ENCODE assay signal across 9 cellular contexts in genomic region chr2:85325466-85325811, GRCh38. TPM values are rescaled to one million over a fixed set of nuclear protein-coding genes. Genes with fewer than 3 reads are reported as not detected.
DNase-seq lines count a peak whose midpoint lies in the region; ATAC-seq and TF ChIP-seq lines count a peak whose summit lies in the region.
"Had no signal": no experiment of that assay in that cellular context is flagged by ENCODE, and none has a peak within 500 bp of the region (broad histone marks: within the 10 kb centered on the region; RNA-seq: fewer than 3 reads in every experiment).

No MANE protein-coding gene starts in this region.

- peak overlapping the region; percentile 95 to 98 for H3K9ac ChIP-seq in mucosa of rectum (ENCODE audit: low read depth in 1 of 2, low read length in 2 of 2)

- no peaks in the 10 kb centered on the region for H3K9me3 ChIP-seq in heart left ventricle
- no peaks in the 10 kb centered on the region for H3K9me3 ChIP-seq in body of pancreas
- H3K9me3 ChIP-seq in mucosa of rectum (ENCODE audit: control insufficient read depth in 2 of 2, low read length in 2 of 2): no peaks in the 10 kb centered on the region

- H3K4me1 ChIP-seq in heart left ventricle: peaks cover 2 to 70% (median 49%) of the 10 kb centered on the region in 12 donors
- H3K4me1 ChIP-seq in body of pancreas: peaks cover 50% of the 10 kb centered on the region
- peaks cover 32 to 39% of the 10 kb centered on the region in 2 donors for H3K4me1 ChIP-seq in mucosa of rectum (ENCODE audit: control insufficient read depth in 2 of 2, insufficient read depth in 2 of 2, low read length in 2 of 2)
- H3K4me1 ChIP-seq in urinary bladder (ENCODE audit: insufficient read depth): peaks cover 2% of the 10 kb centered on the region

- H3K27me3 ChIP-seq in heart left ventricle: no peaks in the 10 kb centered on the region
- H3K27me3 ChIP-seq in body of pancreas: no peaks in the 10 kb centered on the region
- H3K27me3 ChIP-seq in mucosa of rectum (ENCODE audit: control insufficient read depth in 2 of 2, insufficient read depth in 2 of 2, low read length in 2 of 2): no peaks in the 10 kb centered on the region

- H3K27ac ChIP-seq in heart left ventricle (peak overlapping the region in 3 of 12 donors; percentile 20 to 99 (median 95)), body of pancreas (peak overlapping the region in 3 of 4 donors; percentile 59 to 98 (median 93)), mucosa of rectum (ENCODE audit: low read depth in 2 of 2, low read length in 2 of 2) (peak overlapping the region; percentile 28 to 53), urinary bladder (ENCODE audit: low read depth) (no peak overlapping the region)

- peak overlapping the region; percentile 45 to 88 (median 76) for H3K4me3 ChIP-seq in heart left ventricle
- H3K4me3 ChIP-seq in body of pancreas: peak overlapping the region in 1 of 2 donors; percentile 72
- H3K4me3 ChIP-seq in mucosa of rectum (ENCODE audit: low read length in 2 of 2): peak overlapping the region; percentile 99
- H3K4me3 ChIP-seq in urinary bladder (ENCODE audit: low read depth, low read length): peak overlapping the region; percentile 14

- H3K36me3 ChIP-seq in heart left ventricle (peaks cover 0 to 62% (median 47%) of the 10 kb centered on the region in 9 donors), body of pancreas (replicated peaks in 1 of 2; ENCODE audit: insufficient read depth in 1 of 2, low read depth in 2 of 2) (peaks cover 0 to 10% of the 10 kb centered on the region in 2 donors), mucosa of rectum (ENCODE audit: control insufficient read depth in 2 of 2, insufficient read depth in 2 of 2, low read length in 2 of 2) (peaks cover 40% of the 10 kb centered on the region in 2 donors), urinary bladder (ENCODE audit: insufficient read depth) (no peaks in the 10 kb centered on the region)

- TF ChIP-seq POLR2A in heart left ventricle (IDR thresholded peaks at IDR 0.05): no peak
- TF ChIP-seq POLR2A in body of pancreas (IDR thresholded peaks at IDR 0.05): no peak

- no peak for TF ChIP-seq CTCF in heart left ventricle (IDR thresholded peaks at IDR 0.05)
- no peak for TF ChIP-seq CTCF in body of pancreas (IDR thresholded peaks at IDR 0.05)

- DNase-seq in heart left ventricle (no peak), left cardiac atrium (no peak), body of pancreas (no peak), iPS-NIHi11 (ENCODE audit: low spot score) (no peak)
- DNase-seq: stimulated activated CD4-positive, alpha-beta T cell treated with anti-CD3 and anti-CD28 coated beads, Interleukin-2, amount 100 ng/mL, for 48 hours had no signal

- ATAC-seq in heart left ventricle: no peak
- ATAC-seq in left cardiac atrium: no peak
- ATAC-seq in body of pancreas: no peak
- ATAC-seq in GM21786 (IDR thresholded peaks at IDR 0.05; ENCODE audit: unreplicated experiment): no peak
- ATAC-seq in HG02798 (IDR thresholded peaks at IDR 0.05; ENCODE audit: poor library complexity, unreplicated experiment): no peak

- intact Hi-C loops in heart left ventricle (cut with DNase I) (no loop called here), left cardiac atrium (cut with DNase I) (no loop called here), body of pancreas (cut with DNase I) (no loop called here)

- 61 to 74% (median 66%) methylated on average over 9 of the region's 9 CpGs for WGBS in heart left ventricle, 4 donors
- 56 to 59% methylated on average over 8 to 9 of the region's 9 CpGs for WGBS in body of pancreas, 2 donors
- WGBS in urinary bladder: 61% methylated on average over 9 of the region's 9 CpGs

RNA-seq across cellular contexts. Expression of gene TGOLN2, which starts 2.4 kb away (rescaled TPM):
- total RNA-seq in heart left ventricle (100 to 1,000 TPM in 2 of 9 donors, 10 to 100 TPM in 7; 70.7 to 130 (median 83.5) TPM), left cardiac atrium (10 to 100 TPM; 71.1 to 73.9 TPM), body of pancreas (10 to 100 TPM; 69.9 to 75.2 TPM), urinary bladder (58.7 TPM)
- polyA plus RNA-seq in heart left ventricle (10 to 100 TPM; 15.5 to 57.3 TPM), urinary bladder (81.0 TPM)

RNA-seq across cellular contexts. Expression of gene RETSAT, which starts 28.9 kb away (rescaled TPM):
- 10 to 100 TPM; 27.5 to 74.9 (median 50.9) TPM for total RNA-seq in heart left ventricle
- polyA plus RNA-seq in heart left ventricle: 10 to 100 TPM; 22.5 to 36.3 TPM
- 10 to 100 TPM; 79.9 to 84.0 TPM for total RNA-seq in left cardiac atrium
- 10 to 100 TPM; 68.5 to 98.6 TPM for total RNA-seq in body of pancreas
- total RNA-seq in urinary bladder: 22.5 TPM
- polyA plus RNA-seq in urinary bladder: 34.4 TPM

RNA-seq across cellular contexts. Expression of gene ELMOD3, which starts 29.1 kb away (rescaled TPM):
- 10 to 100 TPM in 4 of 9 donors, 1 to 10 TPM in 5; 6.0 to 18.0 (median 9.5) TPM for total RNA-seq in heart left ventricle
- 10 to 100 TPM; 10.2 to 12.5 TPM for polyA plus RNA-seq in heart left ventricle
- 10 to 100 TPM; 15.4 to 22.1 TPM for total RNA-seq in left cardiac atrium
- 10 to 100 TPM; 16.9 to 18.5 TPM for total RNA-seq in body of pancreas
- total RNA-seq in urinary bladder: 19.4 TPM
- polyA plus RNA-seq in urinary bladder: 21.0 TPM
